In genomic region chrX:71438732-71439131, GRCh38 we compare ENCODE assay signal across 8 cellular contexts.
DNase-seq lines count a peak whose midpoint lies in the region; ATAC-seq, FAIRE-seq and TF ChIP-seq lines count a peak whose summit lies in the region.
"Not testable (repeated sequence)": the region's sequence is repeated elsewhere in the genome, so short reads cannot be mapped to it uniquely, and the experiment has no call there.

No MANE protein-coding gene starts in this region.

- not testable (repeated sequence) for H3K27me3 Mint-ChIP-seq in activated B cell treated with CpG ODN at 0.5 μM for 24 hours; activated naive CD4-positive, alpha-beta T cell treated with anti-CD3 and anti-CD28 coated beads, Interleukin-2, amount 50 U/mL, for 24 hours; nephron progenitor cell (ENCODE audit: low read depth, poor library complexity); stimulated activated naive CD8-positive, alpha-beta T cell treated with anti-CD3 and anti-CD28 coated beads, Interleukin-15, Interleukin-2, amounts not matched to agents 100 ng/mL and 50 ng/mL, for 24 hours

- in situ Hi-C loops in K562 (cut with MboI), result not testable (repeated sequence)

- POLR2A ChIA-PET in HEK293 (lab: Yijun Ruan, JAX); activated B cell treated with CpG ODN at 0.5 μM for 24 hours (lab: Charles Lee): not testable (repeated sequence)
- POLR2A ChIA-PET in K562 (lab: Yijun Ruan, JAX), result interaction anchor here (0.6 to 0.9 kb wide), 4 partner anchors 10 to 876 kb away, joined by 3 to 4 read pairs (median 3); no protein-coding TSS in a partner anchor

- FAIRE-seq in K562 (lab: Jason Lieb, UNC), result not testable (repeated sequence)

- H3K27ac Mint-ChIP-seq in activated B cell treated with CpG ODN at 0.5 μM for 24 hours (peak overlapping the region; percentile 3), nephron progenitor cell (peak overlapping the region; percentile 44)
- peak overlapping the region; percentile 90 for H3K27ac Mint-ChIP-seq in activated naive CD4-positive, alpha-beta T cell treated with anti-CD3 and anti-CD28 coated beads, Interleukin-2, amount 50 U/mL, for 24 hours
- H3K27ac Mint-ChIP-seq in stimulated activated naive CD8-positive, alpha-beta T cell treated with anti-CD3 and anti-CD28 coated beads, Interleukin-15, Interleukin-2, amounts not matched to agents 100 ng/mL and 50 ng/mL, for 24 hours, result peak overlapping the region; percentile 36

- H3K79me2 ChIP-seq in K562 (ENCODE audit: control insufficient read depth, insufficient read depth, low read length), result not testable (repeated sequence)

- not testable (repeated sequence) for H3K9me3 ChIP-seq in BLaER1 treated with 17β-estradiol and CSF1 and Interleukin-3, amounts not matched to agents 10 nM and 100 nM (replicated peaks in 1 of 11); HEK293 (ENCODE audit: control insufficient read depth, insufficient read depth, low read depth, low read length); K562 (replicated peaks; ENCODE audit: control insufficient read depth, insufficient read depth, low read depth, low read length)

- not testable (repeated sequence) for TF ChIP-seq POLR2A in K562 (conservative IDR thresholded peaks at IDR 0.05); erythroblast (IDR thresholded peaks at IDR 0.05; ENCODE audit: low read length)

- CTCF ChIA-PET in HEK293 (lab: Yijun Ruan, JAX); activated B cell treated with CpG ODN at 0.5 μM for 24 hours (lab: Charles Lee); K562 (lab: Yijun Ruan, JAX; ENCODE audit: low intra/inter-chr PET ratio): not testable (repeated sequence)

- not testable (repeated sequence) for TF ChIP-seq EP300 in K562 (IDR thresholded peaks at IDR 0.05; ENCODE audit: low read length)

- intact Hi-C loops in activated B cell treated with CpG ODN at 0.5 μM for 24 hours (cut with micrococcal nuclease); K562 (cut with micrococcal nuclease): not testable (repeated sequence)

- not testable (repeated sequence) for DNase-seq in activated B cell treated with CpG ODN at 0.5 μM for 24 hours, nephron progenitor cell
- DNase-seq in K562 (ENCODE audit: extremely low read depth in 1 of 4, low spot score in 3 of 4), result peak in 1 of 4 experiments; percentile 14
- DNase-seq in erythroblast (lab: John Stamatoyannopoulos, UW), result peak; percentile 43 to 66

- TF ChIP-seq RAD21 in K562 (CRISPR knock-in tag; conservative IDR thresholded peaks at IDR 0.05 in 1 of 2, IDR thresholded peaks at IDR 0.05 in 1 of 2), result not testable (repeated sequence)

- 41% methylated on average over 5 of the region's 6 CpGs for WGBS in K562 (ENCODE audit: insufficient coverage, low coverage, missing lambda C conversion rate)

- H3K9me1 ChIP-seq in K562 (ENCODE audit: control insufficient read depth, insufficient read depth, low read length), result not testable (repeated sequence)

- H3K4me2 ChIP-seq in BLaER1 treated with 17β-estradiol and CSF1 and Interleukin-3, amounts not matched to agents 10 nM and 100 nM, result peak overlapping the region in 9 of 11 experiments; percentile 2 to 55 (median 26); a peak in 9 of 22 replicates
- not testable (repeated sequence) for H3K4me2 ChIP-seq in K562 (ENCODE audit: insufficient read depth, low read length)

- peak overlapping the region in 7 of 11 experiments; percentile 1 to 48 (median 36); a peak in 6 of 22 replicates for H3K27ac ChIP-seq in BLaER1 treated with 17β-estradiol and CSF1 and Interleukin-3, amounts not matched to agents 10 nM and 100 nM
- H3K27ac ChIP-seq in HEK293 (ENCODE audit: extremely low read depth, low read depth, low read length), result not testable (repeated sequence)
- H3K27ac ChIP-seq in K562 (ENCODE audit: extremely low read depth, low read depth, low read length), result peak overlapping the region; percentile 46

- H3K4me3 Mint-ChIP-seq in activated B cell treated with CpG ODN at 0.5 μM for 24 hours; activated naive CD4-positive, alpha-beta T cell treated with anti-CD3 and anti-CD28 coated beads, Interleukin-2, amount 50 U/mL, for 24 hours; nephron progenitor cell; stimulated activated naive CD8-positive, alpha-beta T cell treated with anti-CD3 and anti-CD28 coated beads, Interleukin-15, Interleukin-2, amounts not matched to agents 100 ng/mL and 50 ng/mL, for 24 hours: not testable (repeated sequence)

- H2AFZ ChIP-seq in K562 (ENCODE audit: low read depth, low read length), result not testable (repeated sequence)

- not testable (repeated sequence) for H3K4me3 ChIP-seq in BLaER1 treated with 17β-estradiol and CSF1 and Interleukin-3, amounts not matched to agents 10 nM and 100 nM; HEK293 (ENCODE audit: low read depth, low read length); K562

- H3K27me3 ChIP-seq in BLaER1 treated with 17β-estradiol and CSF1 and Interleukin-3, amounts not matched to agents 10 nM and 100 nM, result peaks cover 8 to 69% (median 41%) of the 10 kb centered on the region in 11 experiments
- H3K27me3 ChIP-seq in K562 (ENCODE audit: control insufficient read depth in 2 of 2, insufficient read depth in 2 of 2, low read length in 2 of 2), result not testable (repeated sequence)

- peaks cover 0 to 28% (median 11%) of the 10 kb centered on the region in 11 experiments; a peak in 15 of 22 replicates for H3K36me3 ChIP-seq in BLaER1 treated with 17β-estradiol and CSF1 and Interleukin-3, amounts not matched to agents 10 nM and 100 nM
- H3K36me3 ChIP-seq in HEK293 (ENCODE audit: control insufficient read depth in 2 of 2, insufficient read depth in 1 of 2, low read length in 2 of 2) (peaks cover 9 to 18% of the 10 kb centered on the region in 2 experiments), K562 (ENCODE audit: control insufficient read depth, insufficient read depth, low read length) (peaks cover 45% of the 10 kb centered on the region)

- H3K9ac ChIP-seq in BLaER1 treated with 17β-estradiol and CSF1 and Interleukin-3, amounts not matched to agents 10 nM and 100 nM, result peak overlapping the region in 2 of 11 experiments; percentile 4 to 15; a peak in 1 of 22 replicates
- H3K9ac ChIP-seq in K562 (ENCODE audit: insufficient read depth in 1 of 2, low read depth in 2 of 2, low read length in 2 of 2), result not testable (repeated sequence)

- H3K36me3 Mint-ChIP-seq in activated B cell treated with CpG ODN at 0.5 μM for 24 hours (ENCODE audit: low read depth), result peaks cover 38% of the 10 kb centered on the region
- H3K36me3 Mint-ChIP-seq in activated naive CD4-positive, alpha-beta T cell treated with anti-CD3 and anti-CD28 coated beads, Interleukin-2, amount 50 U/mL, for 24 hours, result peaks cover 16% of the 10 kb centered on the region
- peaks cover 64% of the 10 kb centered on the region for H3K36me3 Mint-ChIP-seq in nephron progenitor cell (ENCODE audit: low read depth)
- peaks cover 48% of the 10 kb centered on the region for H3K36me3 Mint-ChIP-seq in stimulated activated naive CD8-positive, alpha-beta T cell treated with anti-CD3 and anti-CD28 coated beads, Interleukin-15, Interleukin-2, amounts not matched to agents 100 ng/mL and 50 ng/mL, for 24 hours (ENCODE audit: low read depth)

- H3K4me1 Mint-ChIP-seq in activated B cell treated with CpG ODN at 0.5 μM for 24 hours, result peaks cover 17% of the 10 kb centered on the region
- not testable (repeated sequence) for H3K4me1 Mint-ChIP-seq in activated naive CD4-positive, alpha-beta T cell treated with anti-CD3 and anti-CD28 coated beads, Interleukin-2, amount 50 U/mL, for 24 hours; nephron progenitor cell
- peaks cover 12% of the 10 kb centered on the region for H3K4me1 Mint-ChIP-seq in stimulated activated naive CD8-positive, alpha-beta T cell treated with anti-CD3 and anti-CD28 coated beads, Interleukin-15, Interleukin-2, amounts not matched to agents 100 ng/mL and 50 ng/mL, for 24 hours (ENCODE audit: low read depth)

- H3K9me3 Mint-ChIP-seq in activated B cell treated with CpG ODN at 0.5 μM for 24 hours; activated naive CD4-positive, alpha-beta T cell treated with anti-CD3 and anti-CD28 coated beads, Interleukin-2, amount 50 U/mL, for 24 hours; stimulated activated naive CD8-positive, alpha-beta T cell treated with anti-CD3 and anti-CD28 coated beads, Interleukin-15, Interleukin-2, amounts not matched to agents 100 ng/mL and 50 ng/mL, for 24 hours: not testable (repeated sequence)
- H3K9me3 Mint-ChIP-seq in nephron progenitor cell, result peaks cover 51% of the 10 kb centered on the region

- TF ChIP-seq CTCF in HEK293 (tag by site-specific recombination; IDR thresholded peaks at IDR 0.05); activated B cell treated with CpG ODN at 0.5 μM for 24 hours (IDR thresholded peaks at IDR 0.05); K562 (IDR thresholded peaks at IDR 0.05 in 2 of 3, conservative IDR thresholded peaks at IDR 0.05 in 1 of 3; ENCODE audit: insufficient read depth in 2 of 3, low read depth in 1 of 3, low read length in 3 of 3); nephron progenitor cell (IDR thresholded peaks at IDR 0.05): not testable (repeated sequence)

- H3K4me1 ChIP-seq in BLaER1 treated with 17β-estradiol and CSF1 and Interleukin-3, amounts not matched to agents 10 nM and 100 nM, result peaks cover 14 to 31% (median 22%) of the 10 kb centered on the region in 10 experiments
- H3K4me1 ChIP-seq in HEK293 (ENCODE audit: control insufficient read depth, insufficient read depth, low read length); K562 (replicated peaks in 1 of 2; ENCODE audit: control insufficient read depth in 2 of 2, insufficient read depth in 2 of 2, low read length in 2 of 2): not testable (repeated sequence)

- ATAC-seq in activated B cell treated with CpG ODN at 0.5 μM for 24 hours (ENCODE audit: low read depth), result not testable (repeated sequence)
- peak; percentile 55 for ATAC-seq in K562

- not testable (repeated sequence) for H4K20me1 ChIP-seq in BLaER1 treated with 17β-estradiol and CSF1 and Interleukin-3, amounts not matched to agents 10 nM and 100 nM; K562 (replicated peaks; ENCODE audit: control insufficient read depth, insufficient read depth, low read length)

- not testable (repeated sequence) for BruUV-seq in K562 (replicated peaks; lab: Mats Ljungman, UMichigan)

TF ChIP-seq in HEK293, 187 proteins besides CTCF, POLR2A, EP300 and RAD21:
- TF ChIP-seq EGR2 (tag by site-specific recombination; IDR thresholded peaks at IDR 0.05; ENCODE audit: low read depth), result 0 out of 2 replicates have a peak, but pooled peaks have one; percentile 20

TF ChIP-seq in K562, 482 proteins besides CTCF, POLR2A, EP300 and RAD21 (continues in another document):
- peak; percentile 43; the same call in 1 of the 2 replicates for TF ChIP-seq NFE2 (IDR thresholded peaks at IDR 0.05; ENCODE audit: low read depth)
- peak; percentile 63 for TF ChIP-seq C11orf30 (IDR thresholded peaks at IDR 0.05; ENCODE audit: low read depth)

Comparison
In these comparisons a context has a peak if more than half of its experiments do, and no peak if none do; other contexts are left out.
1. H3K27ac Mint-ChIP-seq: peak in every context shown above with its lines; median percentile 90 in activated naive CD4-positive, alpha-beta T cell treated with anti-CD3 and anti-CD28 coated beads, Interleukin-2, amount 50 U/mL, for 24 hours; 44 in nephron progenitor cell; 36 in stimulated activated naive CD8-positive, alpha-beta T cell treated with anti-CD3 and anti-CD28 coated beads, Interleukin-15, Interleukin-2, amounts not matched to agents 100 ng/mL and 50 ng/mL, for 24 hours; 3 in activated B cell treated with CpG ODN at 0.5 μM for 24 hours.